In genomic region chr15:100898661-100899462, GRCh38 we compare ENCODE assay signal across 19 cellular contexts. TPM values are rescaled to one million over a fixed set of nuclear protein-coding genes. Genes with fewer than 3 reads are reported as not detected.
DNase-seq lines count a peak whose midpoint lies in the region; ATAC-seq and TF ChIP-seq lines count a peak whose summit lies in the region.
"Had no signal": no experiment of that assay in that cellular context is flagged by ENCODE, and none has a peak within 500 bp of the region (broad histone marks: within the 10 kb centered on the region; RNA-seq: fewer than 3 reads in every experiment).

No MANE protein-coding gene starts in this region.

- H3K4me3 Mint-ChIP-seq in endodermal cell = no peak overlapping the region
- no peak overlapping the region for H3K4me3 Mint-ChIP-seq in T-helper 2 cell treated with Interferon-gamma antibody and Interleukin-4, amounts not matched to agents 5 μg/mL and 100 μg/mL, for 36 hours
- H3K4me3 Mint-ChIP-seq in activated T-cell treated with anti-CD3 and anti-CD28 coated beads, Interleukin-2, amount 50 U/mL, for 4 hours = no peak overlapping the region
- H3K4me3 Mint-ChIP-seq: CD14-positive monocyte had no signal

- peaks cover 1% of the 10 kb centered on the region for H3K27me3 Mint-ChIP-seq in endodermal cell (ENCODE audit: insufficient read depth)
- peaks cover 5% of the 10 kb centered on the region for H3K27me3 Mint-ChIP-seq in T-helper 2 cell treated with Interferon-gamma antibody and Interleukin-4, amounts not matched to agents 5 μg/mL and 100 μg/mL, for 36 hours (ENCODE audit: low read depth)
- H3K27me3 Mint-ChIP-seq in activated T-cell treated with anti-CD3 and anti-CD28 coated beads, Interleukin-2, amount 50 U/mL, for 4 hours (ENCODE audit: low read depth) = peaks cover 15% of the 10 kb centered on the region

- TF ChIP-seq POLR2A in prostate gland (IDR thresholded peaks at IDR 0.05) = no peak

- peak; percentile 16 for DNase-seq in A172 (ENCODE audit: low spot score)
- no peak for DNase-seq in PC-3
- peak; percentile 70 for DNase-seq in endodermal cell
- DNase-seq in prostate gland (ENCODE audit: low spot score) = no peak
- DNase-seq in T-helper 2 cell treated with Interferon-gamma antibody and Interleukin-4, amounts not matched to agents 5 μg/mL and 100 μg/mL, for 36 hours (ENCODE audit: low spot score) = no peak
- no peak for DNase-seq in DMS153 (lab: John Stamatoyannopoulos, UW)
- no peak for DNase-seq in activated T-cell treated with anti-CD3 and anti-CD28 coated beads, Interleukin-2, amount 50 U/mL, for 4 hours
- DNase-seq: 8988T, COR-L47, MG63, NCI-H1105, NCI-H1930, NCI-H2171, NCI-H510A, NCI-H82, SIG-M5 had no signal

- peaks cover 13% of the 10 kb centered on the region for H3K36me3 Mint-ChIP-seq in endodermal cell (ENCODE audit: low read depth)
- no peaks in the 10 kb centered on the region for H3K36me3 Mint-ChIP-seq in T-helper 2 cell treated with Interferon-gamma antibody and Interleukin-4, amounts not matched to agents 5 μg/mL and 100 μg/mL, for 36 hours (ENCODE audit: low read depth)
- H3K36me3 Mint-ChIP-seq in activated T-cell treated with anti-CD3 and anti-CD28 coated beads, Interleukin-2, amount 50 U/mL, for 4 hours (ENCODE audit: insufficient read depth) = no peaks in the 10 kb centered on the region
- H3K36me3 Mint-ChIP-seq: CD14-positive monocyte had no signal

- H3K4me1 ChIP-seq in PC-3 (ENCODE audit: insufficient read depth, low read length) (no peaks in the 10 kb centered on the region; the same call in 1 of the 2 replicates), endodermal cell (ENCODE audit: control insufficient read depth, insufficient read depth, low read length) (peaks cover 17% of the 10 kb centered on the region), prostate gland (replicated peaks) (peaks cover 70% of the 10 kb centered on the region)

- intact Hi-C loops in PC-3 (cut with micrococcal nuclease) = no loop called here
- intact Hi-C loops in prostate gland (cut with DNase I) = no loop called here

- no peak overlapping the region for H2AFZ ChIP-seq in PC-3 (ENCODE audit: low read length)

- peaks cover 30% of the 10 kb centered on the region for H3K4me1 Mint-ChIP-seq in endodermal cell
- H3K4me1 Mint-ChIP-seq in T-helper 2 cell treated with Interferon-gamma antibody and Interleukin-4, amounts not matched to agents 5 μg/mL and 100 μg/mL, for 36 hours (ENCODE audit: low read depth) = no peaks in the 10 kb centered on the region
- no peaks in the 10 kb centered on the region for H3K4me1 Mint-ChIP-seq in activated T-cell treated with anti-CD3 and anti-CD28 coated beads, Interleukin-2, amount 50 U/mL, for 4 hours (ENCODE audit: low read depth)

- H3K36me3 ChIP-seq in PC-3 (ENCODE audit: low read depth, low read length) (peaks cover 96% of the 10 kb centered on the region), endodermal cell (ENCODE audit: control insufficient read depth, insufficient read depth, low read length) (peaks cover 16% of the 10 kb centered on the region), prostate gland (no peaks in the 10 kb centered on the region)

- no peaks in the 10 kb centered on the region for H3K27me3 ChIP-seq in PC-3 (ENCODE audit: low read length)
- no peaks in the 10 kb centered on the region for H3K27me3 ChIP-seq in endodermal cell (ENCODE audit: control insufficient read depth, insufficient read depth, low read length, poor library complexity, severe bottlenecking)
- H3K27me3 ChIP-seq in prostate gland (replicated peaks; ENCODE audit: insufficient read depth) = no peaks in the 10 kb centered on the region
- H3K27me3 ChIP-seq: MG63 had no signal

- no peak for ATAC-seq in PC-3
- ATAC-seq in activated T-cell treated with anti-CD3 and anti-CD28 coated beads, Interleukin-2, amount 50 U/mL, for 4 hours = no peak
- no peak for ATAC-seq in esophagus mucosa

- H3K4me2 ChIP-seq in PC-3 (ENCODE audit: low read length) = no peak overlapping the region
- H3K4me2 ChIP-seq: KMS-11 had no signal

- no peaks in the 10 kb centered on the region for H3K9me3 ChIP-seq in PC-3 (ENCODE audit: low read length)
- H3K9me3 ChIP-seq in endodermal cell (ENCODE audit: control insufficient read depth, low read length) = no peaks in the 10 kb centered on the region
- no peaks in the 10 kb centered on the region for H3K9me3 ChIP-seq in prostate gland
- H3K9me3 ChIP-seq: MG63 had no signal

- 79% methylated on average over 3 to 11 of the region's 11 CpGs for WGBS in endodermal cell (ENCODE audit: insufficient coverage in 1 of 2, insufficient read length in 1 of 2), 2 experiments
- whole genome bisulfite sequencing in prostate gland = 72% methylated on average over 11 of the region's 11 CpGs

- CTCF ChIA-PET in PC-3 (lab: Charles Lee) = no interaction called here

- H3K79me2 ChIP-seq in PC-3 (ENCODE audit: low read length) = peaks cover 4% of the 10 kb centered on the region; the same call in 1 of the 2 replicates

- H3K9me2 ChIP-seq in PC-3 (replicated peaks; ENCODE audit: low read length) = no peaks in the 10 kb centered on the region

- no peak for TF ChIP-seq CTCF in PC-3 (conservative IDR thresholded peaks at IDR 0.05; ENCODE audit: low read depth, low read length)
- TF ChIP-seq CTCF in endodermal cell (conservative IDR thresholded peaks at IDR 0.05) = no peak
- no peak for TF ChIP-seq CTCF in prostate gland (IDR thresholded peaks at IDR 0.05)

- peaks cover 38% of the 10 kb centered on the region for H4K20me1 ChIP-seq in PC-3 (ENCODE audit: low read length)

- BruUV-seq in PC-3 (replicated peaks; lab: Mats Ljungman, UMichigan) = no TSS peak

- H3K9ac ChIP-seq in PC-3 (ENCODE audit: low read length) = no peak overlapping the region
- H3K9ac ChIP-seq in endodermal cell (ENCODE audit: extremely low read depth, low read length, poor library complexity, severe bottlenecking) = no peak overlapping the region
- H3K9ac ChIP-seq: KMS-11 had no signal

- no peak overlapping the region for H3K27ac Mint-ChIP-seq in endodermal cell
- H3K27ac Mint-ChIP-seq in T-helper 2 cell treated with Interferon-gamma antibody and Interleukin-4, amounts not matched to agents 5 μg/mL and 100 μg/mL, for 36 hours = no peak overlapping the region
- H3K27ac Mint-ChIP-seq: CD14-positive monocyte had no signal

- H3K4me3 ChIP-seq in PC-3 (ENCODE audit: low read length) (no peak overlapping the region), endodermal cell (ENCODE audit: low read length) (no peak overlapping the region), prostate gland (no peak overlapping the region)
- H3K4me3 ChIP-seq: MG63 had no signal

- POLR2A ChIA-PET in PC-3 (lab: Charles Lee; ENCODE audit: unreplicated experiment) = no interaction called here

- peak overlapping the region; percentile 5 for H3K27ac ChIP-seq in PC-3 (ENCODE audit: low read length)
- H3K27ac ChIP-seq in endodermal cell (ENCODE audit: low read depth, low read length) = no peak overlapping the region
- H3K27ac ChIP-seq in prostate gland = peak overlapping the region; percentile 86 to 98
- H3K27ac ChIP-seq: KMS-11 had no signal

- peaks cover 89% of the 10 kb centered on the region for H3F3A ChIP-seq in PC-3 (ENCODE audit: low read length, unreplicated experiment)

- H3K9me3 Mint-ChIP-seq in endodermal cell = peaks cover 4% of the 10 kb centered on the region
- H3K9me3 Mint-ChIP-seq in T-helper 2 cell treated with Interferon-gamma antibody and Interleukin-4, amounts not matched to agents 5 μg/mL and 100 μg/mL, for 36 hours = no peaks in the 10 kb centered on the region
- no peaks in the 10 kb centered on the region for H3K9me3 Mint-ChIP-seq in activated T-cell treated with anti-CD3 and anti-CD28 coated beads, Interleukin-2, amount 50 U/mL, for 4 hours
- H3K9me3 Mint-ChIP-seq: CD14-positive monocyte had no signal

RNA-seq across cellular contexts. Expression of gene ALDH1A3, which starts 19.2 kb away (rescaled TPM):
- 17.3 and 17.6 TPM in 2 replicates for total RNA-seq in A172 (2014; rRNA removed; shearing (Covaris generic))
- total RNA-seq in PC-3 (2014; rRNA removed) = 5,398 and 6,043 TPM in 2 replicates
- total RNA-seq in endodermal cell = 1 to 10 TPM; 6.9 to 7.3 TPM
- 2.3 TPM for polyA plus RNA-seq in endodermal cell (2013, experiment 1 of 2)
- polyA plus RNA-seq in endodermal cell (2013, experiment 2 of 2) = 3.1 TPM
- total RNA-seq in prostate gland = 100 to 1,000 TPM; 240 to 347 TPM
- under 1 TPM; 0.24 to 0.47 (median 0.40) TPM for total RNA-seq in activated T-cell treated with anti-CD3 and anti-CD28 coated beads, Interleukin-2, amount 50 U/mL, for 4 hours
- total RNA-seq in esophagus mucosa = 15.7 TPM
- polyA plus RNA-seq: CD14-positive monocyte had no signal

RNA-seq across cellular contexts. Expression of gene LRRK1, which starts 20.3 kb away (rescaled TPM):
- 1.9 and 5.3 TPM in 2 replicates for total RNA-seq in A172 (2014; rRNA removed; shearing (Covaris generic))
- total RNA-seq in PC-3 (2014; rRNA removed) (7.0 and 11.4 TPM in 2 replicates), endodermal cell (1 to 10 TPM; 2.7 to 5.1 TPM), prostate gland (10 to 100 TPM; 18.6 to 20.3 TPM), esophagus mucosa (14.2 TPM)
- polyA plus RNA-seq in endodermal cell (2013, experiment 1 of 2) = 0.36 TPM
- polyA plus RNA-seq in endodermal cell (2013, experiment 2 of 2) = 0.37 TPM
- 1 to 10 TPM in 2 of 3 donors, under 1 TPM in 1; 0.55 to 1.8 (median 1.6) TPM for total RNA-seq in activated T-cell treated with anti-CD3 and anti-CD28 coated beads, Interleukin-2, amount 50 U/mL, for 4 hours

Comparison
In these comparisons a context has a peak if more than half of its experiments do, and no peak if none do; other contexts are left out.
1. DNase-seq: peak in A172 (single experiment) and endodermal cell (single experiment); none in PC-3 (single experiment), prostate gland (single experiment), T-helper 2 cell treated with Interferon-gamma antibody and Interleukin-4, amounts not matched to agents 5 μg/mL and 100 μg/mL, for 36 hours (single experiment), DMS153 (single experiment) and activated T-cell treated with anti-CD3 and anti-CD28 coated beads, Interleukin-2, amount 50 U/mL, for 4 hours (single experiment).
2. RNA of gene ALDH1A3, which starts 19.2 kb away (total RNA-seq): 5,398 to 6,043 TPM in PC-3; 240 to 347 TPM in prostate gland, 17.3 to 17.6 TPM in A172, 15.7 TPM in esophagus mucosa (single experiment), 6.9 to 7.3 TPM in endodermal cell and 0.24 to 0.47 TPM in activated T-cell treated with anti-CD3 and anti-CD28 coated beads, Interleukin-2, amount 50 U/mL, for 4 hours; every median in the first group is over 10 times any median in the second.